Comparison of ENCODE assay signal across 8 cellular contexts in the genomic region with DNA sequence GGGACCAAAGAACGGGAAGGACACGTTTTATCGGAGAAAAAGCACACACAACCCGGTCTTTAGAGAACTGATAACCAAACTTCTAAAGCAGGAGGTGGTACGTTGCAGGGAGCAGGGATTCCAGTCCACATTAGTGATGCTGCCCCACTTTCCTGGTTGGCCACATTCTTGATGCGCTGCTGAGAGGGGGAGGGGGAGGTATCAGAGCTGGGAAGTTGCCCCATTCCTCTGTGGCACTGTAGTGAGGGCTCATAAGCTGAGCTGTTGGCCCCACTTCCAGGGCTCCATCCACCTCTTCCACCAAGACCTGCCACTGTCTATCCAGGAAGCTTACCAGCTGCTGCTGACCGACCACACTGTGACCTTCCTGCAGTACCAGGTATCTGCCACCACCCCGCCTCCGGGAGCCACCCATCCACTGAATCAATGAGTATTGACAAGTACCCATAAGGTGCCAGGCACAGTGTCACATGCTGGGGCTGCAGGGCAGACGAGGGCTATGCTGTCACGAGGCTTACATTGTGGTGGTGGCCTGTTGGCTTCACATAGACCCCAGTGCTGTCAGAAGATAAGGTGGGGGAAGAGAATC. TPM values are rescaled to one million over a fixed set of nuclear protein-coding genes. Genes with fewer than 3 reads are reported as not detected.
A peak's percentile ranks its signal among the peaks of the same experiment; 100 is the strongest.
DNase-seq lines count a peak whose midpoint lies in the region; ATAC-seq and TF ChIP-seq lines count a peak whose summit lies in the region.

No MANE protein-coding gene starts in this region.

- WGBS in spleen, 5 donors, result 26 to 37% (median 34%) methylated on average over 11 of the region's 11 CpGs

- no peaks in the 10 kb centered on the region for H3K9me3 ChIP-seq in right atrium auricular region
- no peaks in the 10 kb centered on the region for H3K9me3 ChIP-seq in spleen

- peaks cover 0 to 35% of the 10 kb centered on the region in 2 donors for H3K4me1 ChIP-seq in right atrium auricular region
- H3K4me1 ChIP-seq in spleen, result peaks cover 8 to 68% (median 48%) of the 10 kb centered on the region in 6 donors

- peak overlapping the region in 1 of 2 donors; percentile 75 for H3K27ac ChIP-seq in right atrium auricular region
- H3K27ac ChIP-seq in spleen, result peak overlapping the region in 7 of 8 donors; percentile 72 to 90 (median 84)

- intact Hi-C loops in spleen (cut with DNase I; ENCODE audit: low total_unique reads) (loop anchor here (5.0 to 10.0 kb wide), 2 partner anchors 70 to 93 kb away; partner anchors contain the start of gene MYO15B), head of caudate nucleus (cut with DNase I) (loop anchor here (5.0 kb wide), 2 partner anchors 60 to 70 kb away; partner anchors contain the start of genes MYO15B and TMEM94)

- no peaks in the 10 kb centered on the region for H3K27me3 ChIP-seq in right atrium auricular region
- H3K27me3 ChIP-seq in spleen (replicated peaks in 1 of 7), result peaks cover 0 to 18% (median 0%) of the 10 kb centered on the region in 7 donors

- H3K4me3 ChIP-seq in right atrium auricular region, result peak overlapping the region; percentile 95 to 99
- peak overlapping the region; percentile 70 to 99 (median 94) for H3K4me3 ChIP-seq in spleen

- H3K36me3 ChIP-seq in right atrium auricular region (peaks cover 28% of the 10 kb centered on the region), spleen (peaks cover 2 to 45% (median 27%) of the 10 kb centered on the region in 6 donors)

- TF ChIP-seq POLR2A in spleen (IDR thresholded peaks at IDR 0.05), result no peak

- TF ChIP-seq CTCF in right atrium auricular region (IDR thresholded peaks at IDR 0.05) (no peak), spleen (IDR thresholded peaks at IDR 0.05 in 8 of 11, conservative IDR thresholded peaks at IDR 0.05 in 3 of 11) (peak in 2 of 11 experiments; percentile 16 to 17)

- peak; percentile 49 for DNase-seq in stimulated activated CD4-positive, alpha-beta T cell treated with anti-CD3 and anti-CD28 coated beads, Interleukin-1b, Interleukin-23, amount 100 ng/mL, for 48 hours
- no peak for DNase-seq in stimulated activated CD4-positive, alpha-beta T cell treated with anti-CD3 and anti-CD28 coated beads, Interleukin-12 subunit alpha, Interleukin-12 subunit beta, amount 100 ng/mL, for 4 hours
- DNase-seq in activated CD8-positive, alpha-beta memory T cell treated with anti-CD3 and anti-CD28 coated beads, Interleukin-2, amount 50 U/mL, for 48 hours, result peak; percentile 76
- DNase-seq in right atrium auricular region (ENCODE audit: low spot score), result no peak
- peak; percentile 80 for DNase-seq in spleen
- no peak for DNase-seq in head of caudate nucleus
- DNase-seq in NCI-H2081 (lab: John Stamatoyannopoulos, UW), result no peak

- ATAC-seq in GM21529 (IDR thresholded peaks at IDR 0.05; ENCODE audit: unreplicated experiment), result no peak

RNA-seq across cellular contexts. Expression of gene TSEN54, which starts 1.0 kb away (rescaled TPM):
- 10 to 100 TPM in 1 of 2 donors, 1 to 10 TPM in 1; 9.6 to 13.8 TPM for total RNA-seq in right atrium auricular region
- 10 to 100 TPM; 31.0 to 58.1 (median 35.4) TPM for total RNA-seq in spleen
- 10 to 100 TPM; 40.8 to 87.8 (median 68.9) TPM for polyA plus RNA-seq in spleen

RNA-seq across cellular contexts. Expression of gene CASKIN2, which starts 2.0 kb away (rescaled TPM):
- total RNA-seq in right atrium auricular region, result 10 to 100 TPM; 18.3 to 28.7 TPM
- 100 to 1,000 TPM in 3 of 7 donors, 10 to 100 TPM in 4; 33.5 to 135 (median 51.1) TPM for total RNA-seq in spleen
- 10 to 100 TPM in 1 of 3 donors, 1 to 10 TPM in 2; 4.7 to 27.8 (median 6.2) TPM for polyA plus RNA-seq in spleen

RNA-seq across cellular contexts. Expression of gene LLGL2, which starts 8.1 kb away (rescaled TPM):
- 1 to 10 TPM; 4.1 to 8.5 TPM for total RNA-seq in right atrium auricular region
- 10 to 100 TPM; 44.0 to 97.8 (median 75.1) TPM for total RNA-seq in spleen
- polyA plus RNA-seq in spleen, result 100 to 1,000 TPM in 1 of 3 donors, 10 to 100 TPM in 2; 28.6 to 153 (median 92.6) TPM

Comparison
In these comparisons a context has a peak if more than half of its experiments do, and no peak if none do; other contexts are left out.
1. DNase-seq: peak in stimulated activated CD4-positive, alpha-beta T cell treated with anti-CD3 and anti-CD28 coated beads, Interleukin-1b, Interleukin-23, amount 100 ng/mL, for 48 hours (single experiment), activated CD8-positive, alpha-beta memory T cell treated with anti-CD3 and anti-CD28 coated beads, Interleukin-2, amount 50 U/mL, for 48 hours (single experiment) and spleen (single experiment); none in stimulated activated CD4-positive, alpha-beta T cell treated with anti-CD3 and anti-CD28 coated beads, Interleukin-12 subunit alpha, Interleukin-12 subunit beta, amount 100 ng/mL, for 4 hours (single experiment), right atrium auricular region (single experiment), head of caudate nucleus (0 of 42) and NCI-H2081 (0 of 2).
2. RNA of gene LLGL2, which starts 8.1 kb away (total RNA-seq): 44.0 to 97.8 TPM in spleen; 4.1 to 8.5 TPM in right atrium auricular region; every median in the first group is over 4 times any median in the second.